In the genomic region with DNA sequence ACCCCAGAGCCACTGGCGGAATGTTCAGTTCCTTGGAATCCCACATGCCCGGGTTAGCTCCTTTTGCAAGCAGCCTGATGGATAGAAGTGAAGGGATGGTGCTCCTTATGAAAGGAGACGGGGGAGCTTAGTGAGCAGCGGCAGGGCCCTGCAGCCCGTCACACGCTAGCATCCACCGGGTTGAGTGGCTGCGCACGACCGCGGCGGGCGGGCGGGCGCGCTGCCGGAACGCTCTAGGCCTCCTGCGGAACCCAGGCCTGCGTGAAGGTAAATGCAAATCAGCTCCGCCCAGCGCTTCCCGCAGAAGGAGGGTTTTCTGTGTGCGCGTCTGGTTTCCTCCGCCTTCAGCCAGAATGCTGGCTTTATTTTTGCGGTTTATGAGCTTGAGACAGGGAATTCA, we compare ENCODE assay signal across 9 cellular contexts. TPM values are rescaled to one million over a fixed set of nuclear protein-coding genes. Genes with fewer than 3 reads are reported as not detected.
DNase-seq lines count a peak whose midpoint lies in the region; ATAC-seq and TF ChIP-seq lines count a peak whose summit lies in the region.
"Had no signal": no experiment of that assay in that cellular context is flagged by ENCODE, and none has a peak within 500 bp of the region (broad histone marks: within the 10 kb centered on the region; RNA-seq: fewer than 3 reads in every experiment).

No MANE protein-coding gene starts in this region.

- H3K79me2 ChIP-seq in OCI-LY7 (ENCODE audit: insufficient read depth, low read depth, low read length) = no peaks in the 10 kb centered on the region
- no peaks in the 10 kb centered on the region for H3K79me2 ChIP-seq in mammary epithelial cell (ENCODE audit: insufficient read depth, low read length)

- ATAC-seq in GM19043 (IDR thresholded peaks at IDR 0.05; ENCODE audit: low read depth, unreplicated experiment) = peak; percentile 57
- peak; percentile 91 to 93 for ATAC-seq in naive thymus-derived CD8-positive, alpha-beta T cell

- intact Hi-C loops in OCI-LY7 (cut with micrococcal nuclease; ENCODE audit: unreplicated experiment) (no loop called here), mammary epithelial cell (cut with micrococcal nuclease) (no loop called here)

- 41% methylated on average over 8 of the region's 27 CpGs for WGBS in mammary epithelial cell (ENCODE audit: low coverage, missing lambda C conversion rate)

- dilution Hi-C loops in mammary epithelial cell (cut with HindIII; ENCODE audit: low sequenced_read_pairs) = no loop called here

- peaks cover 6 to 30% (median 11%) of the 10 kb centered on the region in 5 donors for H3K27me3 Mint-ChIP-seq in naive thymus-derived CD8-positive, alpha-beta T cell

- H3K9me3 Mint-ChIP-seq in naive thymus-derived CD8-positive, alpha-beta T cell = no peaks in the 10 kb centered on the region

- H3K4me1 Mint-ChIP-seq in naive thymus-derived CD8-positive, alpha-beta T cell = peaks cover 2 to 11% (median 9%) of the 10 kb centered on the region in 4 donors

- in situ Hi-C loops in mammary epithelial cell (cut with MboI; ENCODE audit: low sequenced_read_pairs in 2 of 2) = loop anchor here in 1 of 2 donors (25.0 kb wide), 1 partner anchor 677 kb away; no protein-coding TSS in a partner anchor

- H3K4me1 ChIP-seq in OCI-LY7 (ENCODE audit: insufficient read depth, low read length, poor library complexity, severe bottlenecking) (no peaks in the 10 kb centered on the region), mammary epithelial cell (ENCODE audit: insufficient read depth, low read length) (peaks cover 4% of the 10 kb centered on the region)

- H3K4me2 ChIP-seq in OCI-LY7 (ENCODE audit: low read length) (peak overlapping the region; percentile 4; the same call in 1 of the 2 replicates), mammary epithelial cell (ENCODE audit: insufficient read depth, low read depth, low read length) (peak overlapping the region; percentile 37)

- H3K36me3 ChIP-seq in OCI-LY7 (ENCODE audit: insufficient read depth, low read length) (no peaks in the 10 kb centered on the region), mammary epithelial cell (ENCODE audit: insufficient read depth, low read length) (no peaks in the 10 kb centered on the region)

- H4K20me1 ChIP-seq in OCI-LY7 (ENCODE audit: insufficient read depth, low read length) (no peaks in the 10 kb centered on the region), mammary epithelial cell (ENCODE audit: insufficient read depth, low read length) (no peaks in the 10 kb centered on the region)

- no peaks in the 10 kb centered on the region for H3K36me3 Mint-ChIP-seq in naive thymus-derived CD8-positive, alpha-beta T cell

- POLR2A ChIA-PET in OCI-LY7 (lab: Charles Lee) = interaction anchor here (0.6 to 2.2 kb wide), 5 partner anchors 9 to 689 kb away, joined by 3 to 6 read pairs (median 3); no protein-coding TSS in a partner anchor
- POLR2A ChIA-PET in naive thymus-derived CD8-positive, alpha-beta T cell (lab: Charles Lee) = interaction anchor here (0.5 to 0.9 kb wide), 2 partner anchors 90 to 103 kb away, joined by 3 to 4 read pairs; no protein-coding TSS in a partner anchor

- DNase-seq in OCI-LY7 (ENCODE audit: low spot score) (no peak), mammary epithelial cell (peak; percentile 31), HK-2 (ENCODE audit: unreplicated experiment) (no peak), GF-D8 (lab: John Stamatoyannopoulos, UW) (no peak), GDM1 (lab: John Stamatoyannopoulos, UW) (no peak), SK-N-DZ (ENCODE audit: low spot score) (no peak)
- peak in 6 of 10 donors; percentile 4 to 31 (median 16) for DNase-seq in naive thymus-derived CD8-positive, alpha-beta T cell

- no peaks in the 10 kb centered on the region for H3K27me3 ChIP-seq in mammary epithelial cell (ENCODE audit: insufficient read depth, low read length)

- no peak overlapping the region for H3K4me3 ChIP-seq in OCI-LY7 (ENCODE audit: low read depth, low read length, poor library complexity, severe bottlenecking)
- H3K4me3 ChIP-seq in mammary epithelial cell (replicated peaks in 1 of 3; ENCODE audit: insufficient read depth in 1 of 3, low read depth in 2 of 3, low read length in 3 of 3) = no peak overlapping the region

- TF ChIP-seq CTCF in OCI-LY7 (conservative IDR thresholded peaks at IDR 0.05; ENCODE audit: low read length) = no peak
- no peak for TF ChIP-seq CTCF in mammary epithelial cell (conservative IDR thresholded peaks at IDR 0.05 in 1 of 2, IDR thresholded peaks at IDR 0.05 in 1 of 2; ENCODE audit: extremely low read depth in 1 of 2, insufficient read depth in 1 of 2, low read depth in 1 of 2, low read length in 2 of 2)

- BruUV-seq in OCI-LY7 (replicated peaks; lab: Mats Ljungman, UMichigan) (no TSS peak), mammary epithelial cell (replicated peaks; lab: Mats Ljungman, UMichigan) (no TSS peak)

- H3K27ac ChIP-seq in OCI-LY7 (ENCODE audit: low read depth, low read length, poor library complexity, severe bottlenecking) = no peak overlapping the region
- no peak overlapping the region for H3K27ac ChIP-seq in mammary epithelial cell (ENCODE audit: insufficient read depth, low read depth, low read length)

- H3K4me3 Mint-ChIP-seq in naive thymus-derived CD8-positive, alpha-beta T cell = peak overlapping the region; percentile 10 to 69 (median 50)

- H3K9ac ChIP-seq in mammary epithelial cell (ENCODE audit: insufficient read depth, low read length) = no peak overlapping the region

- no peaks in the 10 kb centered on the region for H3K9me3 ChIP-seq in OCI-LY7 (ENCODE audit: low read length)
- no peaks in the 10 kb centered on the region for H3K9me3 ChIP-seq in mammary epithelial cell (replicated peaks; ENCODE audit: insufficient read depth, low read length)

- no peaks in the 10 kb centered on the region for H3K9me2 ChIP-seq in OCI-LY7 (ENCODE audit: insufficient read depth, low read length)

- no peak overlapping the region for H2AFZ ChIP-seq in OCI-LY7 (ENCODE audit: low read length)
- peak overlapping the region; percentile 70 for H2AFZ ChIP-seq in mammary epithelial cell (ENCODE audit: low read depth, low read length)

- CTCF ChIA-PET in OCI-LY7 (lab: Charles Lee; ENCODE audit: unreplicated experiment) = no interaction called here
- CTCF ChIA-PET in mammary epithelial cell (lab: Charles Lee; ENCODE audit: low non-redundant PET) = no interaction called here

- H3K27ac Mint-ChIP-seq in naive thymus-derived CD8-positive, alpha-beta T cell = peak overlapping the region in 2 of 10 donors; percentile 19 to 45

RNA-seq across cellular contexts. Expression of a gene that starts 19.8 kb away (rescaled TPM):
- total RNA-seq in OCI-LY7 (2014; rRNA removed; shearing (Covaris generic)) = not detected in 2 replicates
- not detected in 2 replicates for total RNA-seq in OCI-LY7 (2022)
- total RNA-seq in mammary epithelial cell = not detected
- polyA plus RNA-seq in mammary epithelial cell = not detected
- polyA minus RNA-seq in mammary epithelial cell = not detected
- not detected for total RNA-seq in naive thymus-derived CD8-positive, alpha-beta T cell
- not detected for polyA plus RNA-seq in naive thymus-derived CD8-positive, alpha-beta T cell
- not detected in 2 replicates for polyA plus RNA-seq in SK-N-DZ (2014; cell fraction: cytosol; rRNA removed)
- not detected in 2 replicates for polyA plus RNA-seq in SK-N-DZ (2014; cell fraction: nucleus; rRNA removed)
- polyA plus RNA-seq: adipose tissue had no signal

RNA-seq across cellular contexts. Expression of a gene that starts 47.4 kb away (rescaled TPM):
- 7.7 and 11.3 TPM in 2 replicates for total RNA-seq in OCI-LY7 (2014; rRNA removed; shearing (Covaris generic))
- total RNA-seq in OCI-LY7 (2022) (24.9 and 29.8 TPM in 2 replicates), mammary epithelial cell (10 to 100 TPM; 30.2 to 36.5 TPM)
- polyA plus RNA-seq in mammary epithelial cell = 15.4 TPM
- polyA minus RNA-seq in mammary epithelial cell = 13.3 TPM
- 10 to 100 TPM; 37.8 to 39.6 TPM for total RNA-seq in naive thymus-derived CD8-positive, alpha-beta T cell
- 10 to 100 TPM; 60.7 to 68.4 (median 64.1) TPM for polyA plus RNA-seq in naive thymus-derived CD8-positive, alpha-beta T cell
- 43.8 and 45.5 TPM in 2 replicates for polyA plus RNA-seq in SK-N-DZ (2014; cell fraction: cytosol; rRNA removed)
- 17.9 and 18.7 TPM in 2 replicates for polyA plus RNA-seq in SK-N-DZ (2014; cell fraction: nucleus; rRNA removed)

Comparison
In these comparisons a context has a peak if more than half of its experiments do, and no peak if none do; other contexts are left out.
1. DNase-seq: peak in mammary epithelial cell (single experiment) and naive thymus-derived CD8-positive, alpha-beta T cell (6 of 10); none in OCI-LY7 (single experiment), HK-2 (single experiment), GF-D8 (single experiment), GDM1 (single experiment) and SK-N-DZ (single experiment).